ENCODE assay signal across 24 cellular contexts in the genomic region with DNA sequence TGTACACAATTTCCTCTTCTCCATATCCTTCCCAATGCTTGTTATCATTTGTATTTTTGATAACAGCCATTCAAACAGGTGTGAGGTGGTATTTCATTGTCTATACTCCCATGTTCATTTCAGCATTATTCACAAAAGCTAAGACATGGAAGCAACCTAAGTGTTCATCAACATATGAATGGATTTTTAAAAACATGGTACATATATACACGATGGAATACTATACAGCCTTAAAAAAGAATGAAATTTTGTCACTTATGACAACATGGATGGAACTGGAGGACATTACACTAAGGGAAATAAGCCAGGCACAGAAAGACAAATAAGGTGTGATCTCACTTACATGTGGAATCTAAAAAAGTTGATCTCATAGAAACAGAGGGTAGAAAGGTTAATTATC.
"Had no signal": no experiment of that assay in that cellular context is flagged by ENCODE, and none has a peak within 500 bp of the region (broad histone marks: within the 10 kb centered on the region; RNA-seq: fewer than 3 reads in every experiment).

No MANE protein-coding gene starts in this region.

- H3K27me3 ChIP-seq: cardiac muscle cell, SJCRH30 had no signal

- H3K4me3 ChIP-seq: cardiac muscle cell, SJCRH30 had no signal

- H3K36me3 ChIP-seq: cardiac muscle cell had no signal

- DNase-seq: activated CD4-positive, alpha-beta T cell treated with anti-CD3 and anti-CD28 coated beads for 48 hours; activated CD4-positive, alpha-beta T cell treated with anti-CD3 and anti-CD28 coated beads, Interleukin-2, amount 50 U/mL, for 4 hours; activated CD8-positive, alpha-beta T cell treated with anti-CD3 and anti-CD28 coated beads, Interleukin-2, amount 10 ng/mL, durations not matched to agents 7 days and 5 days; activated effector memory CD4-positive, alpha-beta T cell treated with Interleukin-2 at 50 U/mL for 16 hours; activated naive CD4-positive, alpha-beta T cell; activated T-cell treated with anti-CD3 and anti-CD28 coated beads, Interleukin-2, amount 50 U/mL, for 24 hours; aorta; cerebellar nuclear complex; Karpas-422; MM.1S; NCI-H1105; NCI-H1436; NCI-H1694 treated with DMSO at 0.1 percent for 48 hours; NCI-H2029 treated with DMSO at 0.1 percent for 48 hours; NCI-H345; NCI-H510A; NCI-H526 treated with DMSO at 0.1 percent for 48 hours; NCI-H82; OCI-M1; Right ventricle myocardium superior; RPMI8226; SJCRH30 had no signal

- H3K27ac ChIP-seq: cardiac muscle cell, SJCRH30 had no signal

- ATAC-seq: activated CD4-positive, CD25-positive, alpha-beta regulatory T cell treated with anti-CD3 and anti-CD28 coated beads, Interleukin-2, amount 50 U/mL, for 24 hours; activated CD8-positive, alpha-beta T cell treated with anti-CD3 and anti-CD28 coated beads, Interleukin-2, amount 10 ng/mL, durations not matched to agents 7 days and 5 days had no signal
